ENCODE assay signal across 17 cellular contexts in the genomic region with DNA sequence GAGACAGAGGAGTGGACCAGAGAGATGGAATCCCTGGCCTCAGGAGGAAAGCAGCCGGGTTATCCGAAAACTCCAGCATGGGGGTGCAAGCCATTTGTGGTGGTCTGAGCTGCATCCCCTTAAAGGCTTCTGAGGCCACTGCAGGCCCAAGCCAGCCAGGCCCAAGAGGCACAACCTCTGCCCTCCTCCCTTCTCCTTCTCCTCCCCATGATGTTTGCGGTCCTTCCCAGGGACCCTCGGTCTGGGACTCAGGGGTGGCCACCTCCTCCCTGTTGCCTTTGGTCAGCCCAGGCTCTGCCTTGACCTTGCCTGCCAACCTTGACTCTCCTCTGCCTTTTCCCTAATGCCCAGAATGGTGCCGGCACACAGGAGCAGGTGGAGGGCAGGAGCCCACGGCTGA. TPM values are rescaled to one million over a fixed set of nuclear protein-coding genes. Genes with fewer than 3 reads are reported as not detected.
DNase-seq lines count a peak whose midpoint lies in the region; ATAC-seq and TF ChIP-seq lines count a peak whose summit lies in the region.
"Had no signal": no experiment of that assay in that cellular context is flagged by ENCODE, and none has a peak within 500 bp of the region (broad histone marks: within the 10 kb centered on the region; RNA-seq: fewer than 3 reads in every experiment).

No MANE protein-coding gene starts in this region.

- no peak overlapping the region for H2AK5ac ChIP-seq in H9 (ENCODE audit: insufficient read length, low read length)

- H2BK15ac ChIP-seq in H9 (ENCODE audit: low read depth, low read length), result no peak overlapping the region

- no peaks in the 10 kb centered on the region; the same call in none of the 2 replicates for H3K27me3 Mint-ChIP-seq in H9 (ENCODE audit: low read depth)

- no peak overlapping the region for H3K27ac ChIP-seq in H9 (ENCODE audit: insufficient read length, low read depth, low read length)
- peak overlapping the region; percentile 80 to 90 for H3K27ac ChIP-seq in ascending aorta
- peak overlapping the region; percentile 90 to 98 (median 94) for H3K27ac ChIP-seq in gastroesophageal sphincter
- peak overlapping the region in 3 of 5 donors; percentile 55 to 91 (median 66) for H3K27ac ChIP-seq in stomach
- H3K27ac ChIP-seq: BLaER1 had no signal

- H2BK120ac ChIP-seq in H9 (ENCODE audit: low read depth, low read length, poor library complexity, severe bottlenecking), result no peak overlapping the region

- H3K23me2 ChIP-seq in H9 (ENCODE audit: insufficient read length, low read depth, low read length, poor library complexity, severe bottlenecking), result peaks cover 9% of the 10 kb centered on the region

- H4K5ac ChIP-seq in H9 (ENCODE audit: insufficient read length, low read depth, low read length), result no peak overlapping the region

- no peak overlapping the region; the same call in 1 of the 2 replicates for H3K14ac ChIP-seq in H9 (ENCODE audit: insufficient read depth, low read length)

- H3K9me3 ChIP-seq in H9 (ENCODE audit: control insufficient read depth, low read depth, low read length), result no peaks in the 10 kb centered on the region
- no peaks in the 10 kb centered on the region for H3K9me3 ChIP-seq in ascending aorta
- H3K9me3 ChIP-seq in gastroesophageal sphincter, result no peaks in the 10 kb centered on the region
- H3K9me3 ChIP-seq in stomach, result no peaks in the 10 kb centered on the region
- H3K9me3 ChIP-seq: BLaER1 had no signal

- DNase-seq in H9 (no peak), ascending aorta (ENCODE audit: low spot score in 2 of 2) (no peak), stomach (no peak), NCI-H128 (lab: John Stamatoyannopoulos, UW; ENCODE audit: unreplicated experiment) (no peak), left colon (no peak), ureter (ENCODE audit: low spot score) (no peak)
- DNase-seq: CD8-positive, alpha-beta T cell; DMS79; H7; MV-4-11; NCI-H1436; NCI-H2029 treated with DMSO at 0.1 percent for 48 hours; NCI-H748 treated with DMSO at 0.1 percent for 48 hours; RPMI8226 had no signal

- peak overlapping the region in 1 of 2 experiments; percentile 9; a peak in 1 of 5 replicates for H3K4me3 Mint-ChIP-seq in H9
- H3K4me3 Mint-ChIP-seq: CD8-positive, alpha-beta T cell had no signal

- H4K8ac ChIP-seq in H9 (replicated peaks; ENCODE audit: insufficient read length, low read depth, low read length), result no peak overlapping the region

- no peak overlapping the region for H3K9ac ChIP-seq in H9 (ENCODE audit: extremely low read depth, insufficient read length, low read length)
- H3K9ac ChIP-seq: BLaER1 had no signal

- H3K4me1 ChIP-seq in H9 (ENCODE audit: insufficient read depth, low read length) (no peaks in the 10 kb centered on the region), ascending aorta (peaks cover 4 to 32% of the 10 kb centered on the region in 2 donors), gastroesophageal sphincter (peaks cover 0 to 84% (median 26%) of the 10 kb centered on the region in 3 donors), stomach (peaks cover 20 to 56% (median 29%) of the 10 kb centered on the region in 4 donors)

- intact Hi-C loops in ascending aorta (cut with DNase I), result no loop called here
- intact Hi-C loops in stomach (cut with DNase I; ENCODE audit: low total_unique reads), result no loop called here
- intact Hi-C loops in left colon (cut with DNase I, micrococcal nuclease), result no loop called here

- H3T11ph ChIP-seq in H9 (ENCODE audit: low read length), result no peak overlapping the region

- H3K4me1 Mint-ChIP-seq in H9, result peaks cover 6 to 27% of the 10 kb centered on the region in 2 experiments

- H3K56ac ChIP-seq in H9 (ENCODE audit: insufficient read length, low read depth, low read length), result no peak overlapping the region

- H2BK5ac ChIP-seq in H9 (ENCODE audit: insufficient read length, low read length), result no peak overlapping the region

- H3K18ac ChIP-seq in H9 (ENCODE audit: insufficient read length, low read depth, low read length), result no peak overlapping the region

- no peak for TF ChIP-seq POLR2A in gastroesophageal sphincter (IDR thresholded peaks at IDR 0.05)
- no peak for TF ChIP-seq POLR2A in stomach (IDR thresholded peaks at IDR 0.05)

- H2AFZ ChIP-seq in H9 (ENCODE audit: low read length), result no peak overlapping the region

- H3K36me3 ChIP-seq in ascending aorta, result no peaks in the 10 kb centered on the region
- H3K36me3 ChIP-seq in gastroesophageal sphincter, result no peaks in the 10 kb centered on the region
- no peaks in the 10 kb centered on the region for H3K36me3 ChIP-seq in stomach

- H3K27ac Mint-ChIP-seq in H9, result peak overlapping the region; percentile 34 to 74 (median 53); a peak in 2 of 7 replicates
- H3K27ac Mint-ChIP-seq: CD8-positive, alpha-beta T cell had no signal

- H3K79me2 ChIP-seq in H9 (ENCODE audit: insufficient read depth, low read length), result peaks cover 2% of the 10 kb centered on the region; the same call in 1 of the 2 replicates

- no peak overlapping the region for H3K4me3 ChIP-seq in ascending aorta
- no peak overlapping the region for H3K4me3 ChIP-seq in gastroesophageal sphincter
- no peak overlapping the region for H3K4me3 ChIP-seq in stomach
- H3K4me3 ChIP-seq: BLaER1 had no signal

- H3K23ac ChIP-seq in H9 (ENCODE audit: insufficient read length, low read depth, low read length), result no peak overlapping the region

- no peak overlapping the region for H4K91ac ChIP-seq in H9 (ENCODE audit: insufficient read length, low read depth, low read length)

- no peaks in the 10 kb centered on the region for H3K27me3 ChIP-seq in H9 (ENCODE audit: insufficient read depth, low read length)
- no peaks in the 10 kb centered on the region for H3K27me3 ChIP-seq in ascending aorta
- H3K27me3 ChIP-seq in gastroesophageal sphincter, result no peaks in the 10 kb centered on the region
- peaks cover 0 to 18% (median 10%) of the 10 kb centered on the region in 3 donors for H3K27me3 ChIP-seq in stomach

- no peaks in the 10 kb centered on the region for H3K79me1 ChIP-seq in H9 (ENCODE audit: insufficient read depth, low read depth, low read length, poor library complexity, severe bottlenecking)

- no peak overlapping the region for H2BK12ac ChIP-seq in H9 (ENCODE audit: insufficient read length, low read depth, low read length)

- H3K9me3 Mint-ChIP-seq in H9, result no peaks in the 10 kb centered on the region
- H3K9me3 Mint-ChIP-seq: CD8-positive, alpha-beta T cell had no signal

- no peak overlapping the region for H2BK20ac ChIP-seq in H9 (ENCODE audit: low read depth, low read length, poor library complexity, severe bottlenecking)

- TF ChIP-seq EP300 in gastroesophageal sphincter (IDR thresholded peaks at IDR 0.05) (no peak), stomach (IDR thresholded peaks at IDR 0.05) (no peak)

- no peak overlapping the region for H3K4ac ChIP-seq in H9 (ENCODE audit: low read depth, low read length)

- ATAC-seq in gastroesophageal sphincter (no peak), left colon (no peak), HG03460 (IDR thresholded peaks at IDR 0.05; ENCODE audit: unreplicated experiment) (no peak)
- ATAC-seq: CD8-positive, alpha-beta T cell had no signal

- no CpG with 5 or more reads among the region's 6 CpGs for WGBS in H9 (ENCODE audit: extremely low coverage, insufficient read length, low lambda C conversion rate)
- 92 to 100% methylated on average over 1 to 2 of the region's 6 CpGs for WGBS in gastroesophageal sphincter (ENCODE audit: low coverage in 1 of 2), 2 donors
- WGBS in stomach, 5 donors, result 88 to 93% (median 92%) methylated on average over 6 of the region's 6 CpGs

- H3K4me2 ChIP-seq in H9 (ENCODE audit: insufficient read depth, insufficient read length, low read length), result no peak overlapping the region
- H3K4me2 ChIP-seq: BLaER1 had no signal

- H3K36me3 Mint-ChIP-seq in H9 (ENCODE audit: insufficient read depth in 1 of 3, low read depth in 3 of 3), result no peaks in the 10 kb centered on the region; a peak in 1 of 7 replicates
- H3K36me3 Mint-ChIP-seq: CD8-positive, alpha-beta T cell had no signal

- TF ChIP-seq CTCF in H9 (conservative IDR thresholded peaks at IDR 0.05), result no peak
- TF ChIP-seq CTCF in ascending aorta (IDR thresholded peaks at IDR 0.05), result no peak
- TF ChIP-seq CTCF in gastroesophageal sphincter (IDR thresholded peaks at IDR 0.05), result no peak
- no peak for TF ChIP-seq CTCF in stomach (IDR thresholded peaks at IDR 0.05)

- H4K20me1 ChIP-seq in H9 (ENCODE audit: control insufficient read depth, insufficient read depth, insufficient read length), result no peaks in the 10 kb centered on the region

RNA-seq across cellular contexts. Expression of a gene that starts 4.6 kb away (rescaled TPM):
- total RNA-seq in H9 (2021) (35.0 and 38.1 TPM in 2 replicates), ascending aorta (34.7 TPM), gastroesophageal sphincter (100 to 1,000 TPM; 105 to 231 (median 127) TPM), stomach (10 to 100 TPM; 12.8 to 50.0 (median 16.7) TPM), left colon (10 to 100 TPM in 1 of 2 donors, 1 to 10 TPM in 1; 2.1 to 23.7 TPM), ureter (54.6 TPM)
- 10 to 100 TPM in 1 of 3 donors, 1 to 10 TPM in 2; 3.2 to 26.0 (median 6.4) TPM for polyA plus RNA-seq in stomach
